Comparison of ENCODE assay signal across 1 cellular context in genomic region chr2:85661139-85661858, GRCh38.
TF ChIP-seq lines count a peak whose summit lies in the region.

No MANE protein-coding gene starts in this region.

TF ChIP-seq in HepG2, 621 proteins besides CTCF, POLR2A, EP300 and RAD21:
- TF ChIP-seq ZBTB26 (CRISPR knock-in tag; IDR thresholded peaks at IDR 0.05; ENCODE audit: borderline replicate concordance) = no peak
- 0 out of 2 replicates have a peak, but pooled peaks have one; percentile 34 for TF ChIP-seq PCBP1 (IDR thresholded peaks at IDR 0.05; ENCODE audit: borderline replicate concordance, low read depth, low read length)
- no peak for TF ChIP-seq HMGXB3 (CRISPR knock-in tag; IDR thresholded peaks at IDR 0.05; ENCODE audit: borderline replicate concordance)
- TF ChIP-seq FLYWCH1 (CRISPR knock-in tag; IDR thresholded peaks at IDR 0.05) = no peak
